8 cellular contexts compared by ENCODE assay signal in genomic region chr10:51699475-51700227, GRCh38. TPM values are rescaled to one million over a fixed set of nuclear protein-coding genes. Genes with fewer than 3 reads are reported as not detected.
DNase-seq lines count a peak whose midpoint lies in the region; ATAC-seq and TF ChIP-seq lines count a peak whose summit lies in the region.

CSTF2T (minus strand) TSS chr10:51699595; CDS start chr10:51699549, 46 bp downstream.

- H3K36me3 Mint-ChIP-seq in activated naive CD4-positive, alpha-beta T cell treated with anti-CD3 and anti-CD28 coated beads, Interleukin-2, amount 50 U/mL, for 24 hours, result peaks cover 21% of the 10 kb centered on the region

- ATAC-seq in HG02571 (IDR thresholded peaks at IDR 0.05; ENCODE audit: unreplicated experiment) (peak; percentile 92), SK-N-SH treated with all-trans-retinoic acid at 6 μM for 48 hours (peak; percentile 92)

- H3K27ac ChIP-seq in temporal lobe (ENCODE audit: low read depth, low read length), result peak within 1 kb of the TSS; percentile 90

- no peaks in the 10 kb centered on the region for H3K27me3 Mint-ChIP-seq in activated naive CD4-positive, alpha-beta T cell treated with anti-CD3 and anti-CD28 coated beads, Interleukin-2, amount 50 U/mL, for 24 hours

- peak within 1 kb of the TSS; percentile 99 for H3K4me3 Mint-ChIP-seq in activated naive CD4-positive, alpha-beta T cell treated with anti-CD3 and anti-CD28 coated beads, Interleukin-2, amount 50 U/mL, for 24 hours

- peak; percentile 84 for DNase-seq in GM04504 (ENCODE audit: low read depth)
- DNase-seq in NCI-H1048 (lab: John Stamatoyannopoulos, UW), result peak; percentile 69
- peak; percentile 96 for DNase-seq in glomerular endothelial cell (ENCODE audit: extremely low read depth, low read depth, low spot score)
- DNase-seq in occipital lobe (lab: John Stamatoyannopoulos, UW), result peak; percentile 76

- H3K9me3 Mint-ChIP-seq in activated naive CD4-positive, alpha-beta T cell treated with anti-CD3 and anti-CD28 coated beads, Interleukin-2, amount 50 U/mL, for 24 hours, result no peaks in the 10 kb centered on the region

- peaks cover 47% of the 10 kb centered on the region for H3K4me1 Mint-ChIP-seq in activated naive CD4-positive, alpha-beta T cell treated with anti-CD3 and anti-CD28 coated beads, Interleukin-2, amount 50 U/mL, for 24 hours

- peak within 1 kb of the TSS; percentile 100 for H3K27ac Mint-ChIP-seq in activated naive CD4-positive, alpha-beta T cell treated with anti-CD3 and anti-CD28 coated beads, Interleukin-2, amount 50 U/mL, for 24 hours

TF ChIP-seq in SK-N-SH treated with all-trans-retinoic acid at 6 μM for 48 hours, 23 proteins besides CTCF, POLR2A, EP300 and RAD21:
- TF ChIP-seq CSDC2 (CRISPR knock-in tag; IDR thresholded peaks at IDR 0.05) (0 out of 2 replicates have a peak, but pooled peaks have one; percentile 44), TSHZ2 (CRISPR knock-in tag; IDR thresholded peaks at IDR 0.05) (peak; percentile 66; the same call in 1 of the 2 replicates), ISL1 (CRISPR knock-in tag; IDR thresholded peaks at IDR 0.05) (peak; percentile 28; the same call in 1 of the 2 replicates), ESRRG (CRISPR knock-in tag; IDR thresholded peaks at IDR 0.05) (no peak)
TF ChIP-seq in SK-N-SH treated with all-trans-retinoic acid at 6 μM for 48 hours: peak in this region for 3.

RNA-seq across cellular contexts. Expression of gene CSTF2T, which starts in this region (rescaled TPM):
- 14.1 and 21.9 TPM in 2 replicates for total RNA-seq in glomerular endothelial cell
- total RNA-seq in occipital lobe, result 46.0 TPM
- 28.8 TPM for total RNA-seq in temporal lobe

Comparison
In these comparisons a context has a peak if more than half of its experiments do, and no peak if none do; other contexts are left out.
1. Peak in every context shown above with its lines: DNase-seq, ATAC-seq and H3K27ac ChIP-seq.